9 cellular contexts compared by ENCODE assay signal in the genomic region with DNA sequence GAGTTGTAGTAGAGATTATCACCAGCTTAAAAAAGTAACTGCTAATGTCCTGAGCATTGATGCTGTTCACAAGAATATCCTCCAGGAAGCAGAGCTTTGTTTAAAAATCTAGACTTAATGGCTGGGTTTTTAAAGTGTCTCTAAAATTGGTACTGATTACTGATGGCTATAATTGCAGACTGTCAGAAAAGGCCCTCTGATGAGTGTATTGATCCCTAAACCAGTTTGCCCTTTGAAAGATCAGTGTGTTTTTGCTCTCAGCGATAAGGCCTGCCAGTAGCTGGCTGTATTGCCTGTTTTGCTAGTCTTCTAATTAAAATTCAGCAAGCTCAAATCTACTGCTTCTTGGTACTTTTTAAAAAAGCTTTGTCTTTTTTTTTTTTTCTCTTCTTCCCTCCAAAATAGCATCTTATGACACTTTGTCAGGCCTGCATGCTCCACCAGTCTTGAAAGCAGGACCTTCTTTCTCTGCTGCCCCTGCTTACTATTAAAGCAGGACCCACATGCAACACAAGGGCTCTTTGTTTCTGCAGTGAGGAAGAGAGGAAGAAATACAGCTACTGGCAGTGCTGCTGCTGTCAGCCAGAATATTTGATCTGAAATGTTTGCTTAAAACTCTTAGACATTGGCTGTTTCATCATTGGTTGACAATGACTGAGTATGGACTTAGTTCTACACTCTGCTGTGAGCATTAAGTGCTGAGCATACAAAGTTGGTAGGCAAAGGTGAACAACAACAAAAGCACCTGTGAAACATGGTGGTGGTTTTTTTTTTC. TPM values are rescaled to one million over a fixed set of nuclear protein-coding genes. Genes with fewer than 3 reads are reported as not detected.
A peak's percentile ranks its signal among the peaks of the same experiment; 100 is the strongest.
DNase-seq lines count a peak whose midpoint lies in the region; ATAC-seq lines count a peak whose summit lies in the region.
"Had no signal": no experiment of that assay in that cellular context is flagged by ENCODE, and none has a peak within 500 bp of the region (broad histone marks: within the 10 kb centered on the region; RNA-seq: fewer than 3 reads in every experiment).

No MANE protein-coding gene starts in this region.

- peak overlapping the region; percentile 98 for H3K27ac Mint-ChIP-seq in activated T-cell treated with anti-CD3 and anti-CD28 coated beads, Interleukin-2, amount 50 U/mL, for 72 hours
- no peak overlapping the region for H3K27ac Mint-ChIP-seq in stimulated activated naive CD8-positive, alpha-beta T cell treated with anti-CD3 and anti-CD28 coated beads, Interleukin-15, amount 100 ng/mL, for 72 hours

- H3K4me1 Mint-ChIP-seq in activated T-cell treated with anti-CD3 and anti-CD28 coated beads, Interleukin-2, amount 50 U/mL, for 72 hours (ENCODE audit: low read depth): peaks cover 64% of the 10 kb centered on the region
- H3K4me1 Mint-ChIP-seq in stimulated activated naive CD8-positive, alpha-beta T cell treated with anti-CD3 and anti-CD28 coated beads, Interleukin-15, amount 100 ng/mL, for 72 hours: peaks cover 52% of the 10 kb centered on the region

- H3K9ac ChIP-seq in endocrine pancreas (ENCODE audit: control insufficient read depth, insufficient read depth, low read length): no peak overlapping the region

- ATAC-seq in activated T-cell treated with anti-CD3 and anti-CD28 coated beads, Interleukin-2, amount 50 U/mL, for 72 hours (replicated peaks in 1 of 2): no peak
- no peak for ATAC-seq in stimulated activated naive CD8-positive, alpha-beta T cell treated with anti-CD3 and anti-CD28 coated beads, Interleukin-15, amount 100 ng/mL, for 72 hours
- ATAC-seq in HG03565 (IDR thresholded peaks at IDR 0.05; ENCODE audit: unreplicated experiment) (no peak), HG02571 (IDR thresholded peaks at IDR 0.05; ENCODE audit: unreplicated experiment) (no peak), GM21390 (IDR thresholded peaks at IDR 0.05; ENCODE audit: unreplicated experiment) (no peak)

- peak overlapping the region; percentile 96 to 98 for H3K4me3 Mint-ChIP-seq in activated T-cell treated with anti-CD3 and anti-CD28 coated beads, Interleukin-2, amount 50 U/mL, for 72 hours
- H3K4me3 Mint-ChIP-seq in stimulated activated naive CD8-positive, alpha-beta T cell treated with anti-CD3 and anti-CD28 coated beads, Interleukin-15, amount 100 ng/mL, for 72 hours: peak overlapping the region; percentile 89 to 90

- no peaks in the 10 kb centered on the region for H3K9me3 ChIP-seq in endocrine pancreas (ENCODE audit: control insufficient read depth, low read length)
- H3K9me3 ChIP-seq: transverse colon had no signal

- H3K9me3 Mint-ChIP-seq in activated T-cell treated with anti-CD3 and anti-CD28 coated beads, Interleukin-2, amount 50 U/mL, for 72 hours: no peaks in the 10 kb centered on the region
- no peaks in the 10 kb centered on the region for H3K9me3 Mint-ChIP-seq in stimulated activated naive CD8-positive, alpha-beta T cell treated with anti-CD3 and anti-CD28 coated beads, Interleukin-15, amount 100 ng/mL, for 72 hours

- H3K4me1 ChIP-seq in endocrine pancreas (ENCODE audit: control insufficient read depth, insufficient read depth, low read length): peaks cover 8% of the 10 kb centered on the region

- H3K27me3 ChIP-seq in endocrine pancreas (ENCODE audit: control insufficient read depth, insufficient read depth, low read length): no peaks in the 10 kb centered on the region
- H3K27me3 ChIP-seq: transverse colon had no signal

- H3K36me3 ChIP-seq in endocrine pancreas (ENCODE audit: control insufficient read depth, insufficient read depth, low read length): no peaks in the 10 kb centered on the region
- H3K36me3 ChIP-seq: transverse colon had no signal

- H3K36me3 Mint-ChIP-seq in activated T-cell treated with anti-CD3 and anti-CD28 coated beads, Interleukin-2, amount 50 U/mL, for 72 hours (ENCODE audit: insufficient read depth in 2 of 2): no peaks in the 10 kb centered on the region

- no peaks in the 10 kb centered on the region for H3K27me3 Mint-ChIP-seq in activated T-cell treated with anti-CD3 and anti-CD28 coated beads, Interleukin-2, amount 50 U/mL, for 72 hours (ENCODE audit: low read depth)
- H3K27me3 Mint-ChIP-seq in stimulated activated naive CD8-positive, alpha-beta T cell treated with anti-CD3 and anti-CD28 coated beads, Interleukin-15, amount 100 ng/mL, for 72 hours: no peaks in the 10 kb centered on the region

- peak overlapping the region; percentile 78 for H3K4me3 ChIP-seq in endocrine pancreas (ENCODE audit: control insufficient read depth, insufficient read depth, low read length)

- no peak for DNase-seq in activated T-cell treated with anti-CD3 and anti-CD28 coated beads, Interleukin-2, amount 50 U/mL, for 72 hours
- no peak for DNase-seq in activated T-cell treated with anti-CD3 and anti-CD28 coated beads, Interleukin-2, amount 50 U/mL, for 1 hour
- DNase-seq in NCI-H748 (lab: John Stamatoyannopoulos, UW; ENCODE audit: unreplicated experiment): peak; percentile 96
- DNase-seq in stimulated activated naive CD8-positive, alpha-beta T cell treated with anti-CD3 and anti-CD28 coated beads, Interleukin-15, amount 100 ng/mL, for 72 hours: no peak
- DNase-seq: transverse colon had no signal

RNA-seq across cellular contexts. Expression of gene SEC11C, which starts 1.8 kb away (rescaled TPM):
- 100 to 1,000 TPM; 160 to 194 TPM for total RNA-seq in activated T-cell treated with anti-CD3 and anti-CD28 coated beads, Interleukin-2, amount 50 U/mL, for 72 hours
